Comparison of ENCODE assay signal across 8 cellular contexts in the genomic region with DNA sequence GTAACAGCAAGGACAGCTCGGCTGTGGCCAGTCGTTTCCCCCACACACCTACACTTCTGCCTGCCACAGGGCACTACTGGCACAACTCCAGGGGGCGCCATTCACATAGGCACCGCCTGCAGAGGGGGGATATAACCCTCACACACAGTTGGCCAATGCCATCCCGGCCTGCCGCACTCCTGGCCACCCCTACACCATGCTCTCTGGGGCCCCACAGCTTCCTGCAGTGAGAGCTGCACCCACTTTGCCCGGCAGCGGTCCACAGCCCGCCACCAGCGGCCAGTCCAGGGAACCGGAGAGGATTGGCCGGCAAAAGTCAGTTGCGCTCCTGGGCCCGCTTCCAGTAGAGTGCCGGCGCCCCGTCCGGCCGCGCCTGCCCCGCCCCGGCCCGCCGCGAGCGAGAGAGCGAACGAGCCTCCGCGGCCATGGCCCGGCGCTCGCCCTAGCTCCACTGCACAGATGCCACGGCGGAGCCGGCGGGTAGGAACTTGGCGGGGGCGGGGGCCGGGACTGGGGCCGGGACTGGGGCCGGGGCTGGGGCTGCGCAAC. TPM values are rescaled to one million over a fixed set of nuclear protein-coding genes. Genes with fewer than 3 reads are reported as not detected.
DNase-seq lines count a peak whose midpoint lies in the region; ATAC-seq, FAIRE-seq and TF ChIP-seq lines count a peak whose summit lies in the region.

No MANE protein-coding gene starts in this region.

- peak overlapping the region in 1 of 2 donors; percentile 28 for H3K9ac ChIP-seq in kidney (ENCODE audit: low read length in 2 of 2)

- peaks cover 6 to 22% of the 10 kb centered on the region in 2 donors for H3K4me1 ChIP-seq in kidney (ENCODE audit: control insufficient read depth in 1 of 2, insufficient read depth in 1 of 2, low read depth in 1 of 2, low read length in 2 of 2)

- peak overlapping the region; percentile 23 to 35 for H3K4me3 ChIP-seq in kidney (ENCODE audit: low read length in 2 of 2)

- DNase-seq in CMK (ENCODE audit: low read depth) (peak; percentile 78), cerebellum (ENCODE audit: low spot score) (peak; percentile 78), kidney (peak; percentile 93)
- peak; percentile 46 for DNase-seq in stimulated activated CD4-positive, alpha-beta T cell treated with anti-CD3 and anti-CD28 coated beads, Interleukin-12 subunit alpha, Interleukin-12 subunit beta, amount 100 ng/mL, for 4 hours

- H3K36me3 ChIP-seq in KOPT-K1 (ENCODE audit: insufficient read depth, low read length), result peaks cover 44% of the 10 kb centered on the region
- no peaks in the 10 kb centered on the region for H3K36me3 ChIP-seq in kidney (ENCODE audit: control insufficient read depth in 1 of 2, insufficient read depth in 2 of 2, low read length in 2 of 2)

- ATAC-seq in GM19455 (IDR thresholded peaks at IDR 0.05; ENCODE audit: unreplicated experiment), result peak; percentile 40
- no peak for ATAC-seq in HG03342 (IDR thresholded peaks at IDR 0.05; ENCODE audit: unreplicated experiment)

- H3K27ac ChIP-seq in KOPT-K1 (ENCODE audit: low read depth, low read length, poor library complexity, severe bottlenecking), result peak overlapping the region; percentile 70
- peak overlapping the region; percentile 64 for H3K27ac ChIP-seq in VCaP
- H3K27ac ChIP-seq in kidney (ENCODE audit: low read depth in 2 of 2, low read length in 2 of 2), result peak overlapping the region; percentile 25 to 49

- no peak for FAIRE-seq in kidney (lab: Jason Lieb, UNC)

- intact Hi-C loops in kidney (cut with DNase I), result no loop called here

- H3K9me3 ChIP-seq in KOPT-K1 (ENCODE audit: insufficient read depth, low read length, poor library complexity, severe bottlenecking) (no peaks in the 10 kb centered on the region), kidney (ENCODE audit: control insufficient read depth in 1 of 2, low read length in 2 of 2) (no peaks in the 10 kb centered on the region)

- TF ChIP-seq CTCF in VCaP (conservative IDR thresholded peaks at IDR 0.05), result peak; percentile 71
- TF ChIP-seq CTCF in kidney (IDR thresholded peaks at IDR 0.05; ENCODE audit: borderline replicate concordance, extremely low read depth, insufficient read depth), result peak; percentile 15

RNA-seq across cellular contexts. Expression of a gene that starts 25.6 kb away (rescaled TPM):
- total RNA-seq in cerebellum (0.54 TPM), kidney (14.8 TPM)
- 25.2 TPM for polyA plus RNA-seq in kidney (ENCODE audit: insufficient read depth, low read depth, low replicate concordance)

Comparison
In these comparisons a context has a peak if more than half of its experiments do, and no peak if none do; other contexts are left out.
1. RNA of a gene that starts 25.6 kb away (total RNA-seq): 14.8 TPM in kidney (single experiment); 0.54 TPM in cerebellum (single experiment); every median in the first group is over 10 times any median in the second.
2. Peak in every context shown above with its lines, with median percentiles within 50 percentile points of each other: DNase-seq and H3K27ac ChIP-seq.